12 cellular contexts compared by ENCODE assay signal in the genomic region with DNA sequence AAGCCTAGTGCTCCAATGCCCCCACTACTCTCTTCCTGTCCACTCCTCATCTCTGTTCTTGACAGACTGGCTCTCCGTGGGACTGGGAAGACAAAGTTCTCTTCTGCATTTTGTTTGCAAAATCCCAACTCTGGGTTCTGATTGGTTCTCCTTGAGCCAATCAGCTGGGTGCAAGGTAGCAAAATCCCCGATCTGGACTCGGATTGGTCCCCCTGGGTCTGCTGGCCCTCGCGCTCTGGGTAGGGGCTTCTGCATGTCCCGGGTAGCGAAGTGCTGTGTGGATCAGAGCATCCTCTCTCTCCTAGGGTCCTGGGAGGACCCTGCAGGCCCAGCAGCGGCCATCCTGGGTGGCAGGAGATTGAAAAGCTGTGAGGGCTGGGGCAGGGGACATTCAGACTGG. TPM values are rescaled to one million over a fixed set of nuclear protein-coding genes. Genes with fewer than 3 reads are reported as not detected.
DNase-seq lines count a peak whose midpoint lies in the region; ATAC-seq, FAIRE-seq and TF ChIP-seq lines count a peak whose summit lies in the region.
"Had no signal": no experiment of that assay in that cellular context is flagged by ENCODE, and none has a peak within 500 bp of the region (broad histone marks: within the 10 kb centered on the region; RNA-seq: fewer than 3 reads in every experiment).

No MANE protein-coding gene starts in this region.

- 71% methylated on average over 8 of the region's 8 CpGs; no CpG with 5 or more reads in 1 of the 2 experiments for WGBS in H1 (ENCODE audit: extremely low coverage in 1 of 2, insufficient coverage in 1 of 2, insufficient read length in 1 of 2, insufficient replicate concordance in 2 of 2, low coverage in 1 of 2, low lambda C conversion rate in 2 of 2, missing lambda C conversion rate in 1 of 2), 2 experiments
- WGBS in HepG2 (ENCODE audit: low lambda C conversion rate) = 26% methylated on average over 4 of the region's 8 CpGs

- CTCF ChIA-PET in H1 (lab: Charles Lee; ENCODE audit: partially characterized antibody) (interaction anchor here (0.9 kb wide), 1 partner anchor 311 kb away, joined by 3 read pairs; no protein-coding TSS in a partner anchor), HepG2 (lab: Yijun Ruan, JAX; ENCODE audit: low intra/inter-chr PET ratio, low total read pairs) (no interaction called here)

- no peaks in the 10 kb centered on the region for H3K9me3 ChIP-seq in H1 (ENCODE audit: insufficient read depth in 2 of 2, low read depth in 1 of 2, low read length in 1 of 2)
- no peaks in the 10 kb centered on the region for H3K9me3 ChIP-seq in HepG2 (ENCODE audit: low read length)
- no peaks in the 10 kb centered on the region for H3K9me3 ChIP-seq in stomach smooth muscle (ENCODE audit: control insufficient read depth in 2 of 2, low read length in 2 of 2)
- H3K9me3 ChIP-seq: HAP-1 had no signal

- no peak for TF ChIP-seq RAD21 in H1 (IDR thresholded peaks at IDR 0.05 in 1 of 2, conservative IDR thresholded peaks at IDR 0.05 in 1 of 2; ENCODE audit: low read depth in 2 of 2, low read length in 2 of 2)
- no peak for TF ChIP-seq RAD21 in HepG2 (CRISPR knock-in tag; IDR thresholded peaks at IDR 0.05)

- H3K4me2 ChIP-seq in H1 (ENCODE audit: insufficient read depth in 1 of 2, low read depth in 2 of 2, low read length in 2 of 2) (peak overlapping the region in 1 of 2 experiments; percentile 9; a peak in 1 of 4 replicates), HepG2 (ENCODE audit: low read depth, low read length) (peak overlapping the region; percentile 61)

- no peak overlapping the region for H3K23ac ChIP-seq in H1 (ENCODE audit: insufficient read length)

- no peak overlapping the region for H2BK5ac ChIP-seq in H1 (ENCODE audit: low read depth, low read length)

- no peak overlapping the region for H3K14ac ChIP-seq in H1 (ENCODE audit: insufficient read length)

- H2BK12ac ChIP-seq in H1 (ENCODE audit: low read depth, low read length) = no peak overlapping the region

- H4K91ac ChIP-seq in H1 (replicated peaks; ENCODE audit: insufficient read length, low read length) = no peak overlapping the region

- no peaks in the 10 kb centered on the region for H3K79me1 ChIP-seq in H1 (ENCODE audit: low read depth, low read length)

- DNase-seq in GM13977 (ENCODE audit: low spot score) (peak; percentile 12), H1 (ENCODE audit: low read depth in 1 of 2, low spot score in 2 of 2) (peak in 1 of 2 experiments; percentile 72), HepG2 (ENCODE audit: low spot score) (no peak), GM12892 (ENCODE audit: insufficient read length) (no peak)
- no peak for DNase-seq in stimulated activated naive CD4-positive, alpha-beta T cell treated with Interleukin-2 at 50 U/mL for 16 hours (lab: John Stamatoyannopoulos, UW)
- DNase-seq: activated T-cell treated with anti-CD3 and anti-CD28 coated beads, Interleukin-2, amount 50 U/mL, for 1 hour had no signal

- peaks cover 0 to 3% (median 1%) of the 10 kb centered on the region in 4 experiments; a peak in 4 of 7 replicates for H3K4me1 ChIP-seq in H1 (replicated peaks in 1 of 4; ENCODE audit: control insufficient read depth in 3 of 4, insufficient read depth in 4 of 4, low read length in 3 of 4)
- peaks cover 38% of the 10 kb centered on the region for H3K4me1 ChIP-seq in HepG2 (ENCODE audit: insufficient read depth, low read length)
- peaks cover 10% of the 10 kb centered on the region for H3K4me1 ChIP-seq in stomach smooth muscle (ENCODE audit: control insufficient read depth, insufficient read depth, low read length)

- H2BK120ac ChIP-seq in H1 (replicated peaks; ENCODE audit: low read depth, low read length) = no peak overlapping the region

- H3K9ac ChIP-seq in H1 (replicated peaks in 1 of 4; ENCODE audit: extremely low read depth in 1 of 4, low read depth in 3 of 4, low read length in 3 of 4) = peak overlapping the region in 1 of 4 experiments; percentile 3; a peak in 2 of 7 replicates
- no peak overlapping the region for H3K9ac ChIP-seq in HepG2 (ENCODE audit: insufficient read depth, low read depth, low read length)
- H3K9ac ChIP-seq in stomach smooth muscle (ENCODE audit: low read length in 2 of 2) = no peak overlapping the region

- H2BK15ac ChIP-seq in H1 (ENCODE audit: low read length) = no peak overlapping the region

- H3K36me3 ChIP-seq in H1 (ENCODE audit: control insufficient read depth in 2 of 4, insufficient read depth in 4 of 4, low read length in 3 of 4) = no peaks in the 10 kb centered on the region
- no peaks in the 10 kb centered on the region for H3K36me3 ChIP-seq in HepG2 (replicated peaks in 1 of 2; ENCODE audit: control insufficient read depth in 1 of 2, insufficient read depth in 2 of 2, low read length in 2 of 2)
- no peaks in the 10 kb centered on the region for H3K36me3 ChIP-seq in stomach smooth muscle (ENCODE audit: control insufficient read depth in 2 of 2, insufficient read depth in 2 of 2, low read length in 2 of 2)
- H3K36me3 ChIP-seq: HAP-1 had no signal

- H3K23me2 ChIP-seq in H1 (ENCODE audit: low read depth, low read length) = no peaks in the 10 kb centered on the region

- no peaks in the 10 kb centered on the region for H3K79me2 ChIP-seq in H1 (ENCODE audit: control insufficient read depth in 1 of 2, insufficient read depth in 2 of 2, low read length in 2 of 2)
- H3K79me2 ChIP-seq in HepG2 (ENCODE audit: insufficient read depth, low read length) = no peaks in the 10 kb centered on the region

- H3K27ac ChIP-seq in H1 (ENCODE audit: low read depth, low read length) (no peak overlapping the region), HepG2 (ENCODE audit: extremely low read length, insufficient read depth, low read length) (no peak overlapping the region), stomach smooth muscle (ENCODE audit: low read length) (peak overlapping the region; percentile 73)
- H3K27ac ChIP-seq: VCaP had no signal

- 0 out of 8 replicates have a peak overlapping the region, but pooled peaks of 1 of the 4 experiments have one; percentile 14 for H3K4me3 ChIP-seq in H1 (ENCODE audit: extremely low read depth in 1 of 4, insufficient read depth in 2 of 4, low read depth in 3 of 4, low read length in 4 of 4)
- peak overlapping the region in 1 of 3 experiments; percentile 37; a peak in 1 of 6 replicates for H3K4me3 ChIP-seq in HepG2 (replicated peaks in 1 of 3; ENCODE audit: insufficient read depth in 1 of 3, low read depth in 2 of 3, low read length in 3 of 3)
- no peak overlapping the region for H3K4me3 ChIP-seq in stomach smooth muscle (ENCODE audit: low read length in 2 of 2)
- H3K4me3 ChIP-seq: HAP-1 had no signal

- H4K5ac ChIP-seq in H1 (ENCODE audit: insufficient read length, low read depth, low read length) = no peak overlapping the region

- H4K20me1 ChIP-seq in H1 (replicated peaks in 1 of 2; ENCODE audit: control insufficient read depth in 1 of 2, insufficient read depth in 2 of 2, low read length in 2 of 2) (no peaks in the 10 kb centered on the region), HepG2 (ENCODE audit: insufficient read depth, low read length) (no peaks in the 10 kb centered on the region)

- intact Hi-C loops in HepG2 (cut with micrococcal nuclease; ENCODE audit: unreplicated experiment) = no loop called here

- H2AFZ ChIP-seq in H1 (ENCODE audit: low read length) = no peak overlapping the region
- no peak overlapping the region for H2AFZ ChIP-seq in HepG2 (ENCODE audit: low read length)

- POLR2A ChIA-PET in H1 (lab: Charles Lee; ENCODE audit: partially characterized antibody) (interaction anchor here (0.6 to 1.8 kb wide), 3 partner anchors 9 to 128 kb away, joined by 3 to 5 read pairs (median 4); a partner anchor contains a TSS), HepG2 (lab: Yijun Ruan, JAX) (no interaction called here)

- no peak overlapping the region for H3K18ac ChIP-seq in H1 (ENCODE audit: extremely low read depth, low read length)

- no peak overlapping the region for H2AK5ac ChIP-seq in H1 (ENCODE audit: low read depth, low read length)

- TF ChIP-seq POLR2A in H1 (IDR thresholded peaks at IDR 0.05; ENCODE audit: control extremely low read depth in 1 of 2, low read depth in 2 of 2, low read length in 2 of 2) = no peak
- no peak for TF ChIP-seq POLR2A in HepG2 (IDR thresholded peaks at IDR 0.05; ENCODE audit: insufficient read depth in 1 of 2, low read depth in 2 of 2, low read length in 2 of 2)
- no peak for TF ChIP-seq POLR2A in GM12892 (IDR thresholded peaks at IDR 0.05; ENCODE audit: low read depth, low read length)

- TF ChIP-seq EP300 in H1 (IDR thresholded peaks at IDR 0.05; ENCODE audit: borderline replicate concordance in 1 of 2, low read depth in 2 of 2, low read length in 2 of 2) (no peak), HepG2 (IDR thresholded peaks at IDR 0.05; ENCODE audit: low read depth in 2 of 2, low read length in 2 of 2) (no peak), HepG2 (CRISPR knock-in tag; IDR thresholded peaks at IDR 0.05; ENCODE audit: borderline replicate concordance) (no peak)

- H4K8ac ChIP-seq in H1 (ENCODE audit: extremely low read depth, insufficient read depth, low read length) = no peak overlapping the region

- no peak overlapping the region for H2BK20ac ChIP-seq in H1 (ENCODE audit: low read length)

- no TSS peak for BruUV-seq in HepG2 (replicated peaks; lab: Mats Ljungman, UMichigan)

- H3K27me3 ChIP-seq in H1 (replicated peaks in 1 of 4; ENCODE audit: control insufficient read depth in 3 of 4, extremely low read depth in 1 of 4, insufficient read depth in 3 of 4, low read length in 3 of 4) (no peaks in the 10 kb centered on the region), HepG2 (ENCODE audit: control insufficient read depth in 1 of 2, insufficient read depth in 2 of 2, low read length in 2 of 2) (no peaks in the 10 kb centered on the region), stomach smooth muscle (ENCODE audit: control insufficient read depth in 1 of 2, insufficient read depth in 2 of 2, low read length in 2 of 2) (no peaks in the 10 kb centered on the region)

- H3K4ac ChIP-seq in H1 (replicated peaks; ENCODE audit: insufficient read length, low read depth, low read length) = no peak overlapping the region

- TF ChIP-seq CTCF in GM13977 (IDR thresholded peaks at IDR 0.05; ENCODE audit: extremely low read depth, insufficient read depth, missing control alignments) (no peak), H1 (IDR thresholded peaks at IDR 0.05; ENCODE audit: control extremely low read depth in 1 of 3, insufficient read depth in 1 of 3, low read depth in 1 of 3, low read length in 3 of 3) (no peak), HepG2 (CRISPR knock-in tag; IDR thresholded peaks at IDR 0.05) (no peak)

- FAIRE-seq in H1 (lab: Jason Lieb, UNC) = peak; percentile 63
- FAIRE-seq in HepG2 (lab: Jason Lieb, UNC) = no peak
- FAIRE-seq in GM12892 (lab: Jason Lieb, UNC) = no peak
- FAIRE-seq: urothelium cell line had no signal

- ATAC-seq in HepG2 (peak; percentile 68), HG03460 (IDR thresholded peaks at IDR 0.05; ENCODE audit: unreplicated experiment) (no peak), HG02798 (IDR thresholded peaks at IDR 0.05; ENCODE audit: poor library complexity, unreplicated experiment) (no peak)

- no peak overlapping the region for H3K56ac ChIP-seq in H1 (replicated peaks; ENCODE audit: insufficient read length, low read depth, low read length)

- in situ Hi-C loops in GM13977 (cut with MboI; ENCODE audit: low pct_unique_long_range_greater_than_20kb, low sequenced_read_pairs, unreplicated experiment) (no loop called here), HepG2 (cut with HindIII; ENCODE audit: extremely low pct_ligation_motif_present, low pct_unique_long_range_greater_than_20kb) (no loop called here)

RNA-seq across cellular contexts. Expression of a gene that starts 22.3 kb away (rescaled TPM):
- total RNA-seq in H1 (2021; fragmentation: NEBNext Ultra II Directional; extraction: Animal tissue kit (Norgen Biotek cat#: 25700)) = 13.8 and 13.9 TPM in 2 replicates
- 7.2 and 13.1 TPM in 2 replicates for polyA plus RNA-seq in H1 (2011; rRNA removed)
- polyA plus RNA-seq in H1 (2011; cell fraction: cytosol; rRNA removed) = 9.2 TPM
- 11.9 TPM for polyA plus RNA-seq in H1 (2011; cell fraction: nucleus; rRNA removed)
- 6.9 to 12.0 TPM (median 8.7 TPM) in 4 replicates for polyA plus RNA-seq in H1 (2012, experiment 1 of 2)
- polyA plus RNA-seq in H1 (2012, experiment 2 of 2) = 7.6 TPM
- 10.5 TPM for polyA plus RNA-seq in H1 (2013, experiment 1 of 2)
- polyA plus RNA-seq in H1 (2013, experiment 2 of 2) = 11.0 TPM
- 3.9 and 7.0 TPM in 2 replicates for polyA minus RNA-seq in H1 (2011; rRNA and poly(A)+ RNA removed)
- polyA minus RNA-seq in H1 (2011; cell fraction: cytosol; rRNA and poly(A)+ RNA removed) = 9.8 TPM
- 9.6 TPM for polyA minus RNA-seq in H1 (2011; cell fraction: nucleus; rRNA and poly(A)+ RNA removed)
- total RNA-seq in HepG2 (2016; rRNA removed; fragmentation: Illumina TruSeq; extraction: Trizol) = 0.09 TPM in 1 of 2 replicates, not detected in the other
- not detected in 2 replicates for total RNA-seq in HepG2 (2016; cell fraction: cytosol; rRNA removed; fragmentation: Illumina TruSeq; extraction: Trizol; ENCODE audit: low read depth)
- total RNA-seq in HepG2 (2016; cell fraction: insoluble cytoplasmic fraction; rRNA removed; fragmentation: Illumina TruSeq; extraction: Trizol) = not detected in 2 replicates
- total RNA-seq in HepG2 (2016; cell fraction: membrane; rRNA removed; fragmentation: Illumina TruSeq; extraction: Trizol) = not detected in 2 replicates
- total RNA-seq in HepG2 (2016; cell fraction: nucleus; rRNA removed; fragmentation: Illumina TruSeq; extraction: Trizol) = not detected in 2 replicates
- polyA plus RNA-seq in HepG2 (2011; rRNA removed) = 1.1 and 2.7 TPM in 2 replicates
- polyA plus RNA-seq in HepG2 (2011; cell fraction: cytosol; rRNA removed) = 2.5 and 4.5 TPM in 2 replicates
- polyA plus RNA-seq in HepG2 (2011; cell fraction: nucleus; rRNA removed) = 3.2 and 3.6 TPM in 2 replicates
- 0.74 and 1.8 TPM in 2 replicates for polyA plus RNA-seq in HepG2 (2012)
- not detected in 2 replicates for polyA plus RNA-seq in HepG2 (2016; cell fraction: cytosol; fragmentation: Illumina TruSeq; extraction: Trizol; ENCODE audit: low read depth)
- polyA plus RNA-seq in HepG2 (2016; cell fraction: insoluble cytoplasmic fraction; fragmentation: Illumina TruSeq; extraction: Trizol; ENCODE audit: low read depth) = 0.15 TPM in 1 of 2 replicates, not detected in the other
- polyA plus RNA-seq in HepG2 (2016; cell fraction: membrane; fragmentation: Illumina TruSeq; extraction: Trizol; ENCODE audit: low read depth) = 0.09 TPM in 1 of 2 replicates, not detected in the other
- not detected in 2 replicates for polyA plus RNA-seq in HepG2 (2016; cell fraction: nucleus; fragmentation: Illumina TruSeq; extraction: Trizol; ENCODE audit: insufficient read depth, low read depth)
- polyA minus RNA-seq in HepG2 (2011; rRNA and poly(A)+ RNA removed; ENCODE audit: low replicate concordance) = 7.6 and 7.8 TPM in 2 replicates
- polyA minus RNA-seq in HepG2 (2011; cell fraction: cytosol; rRNA and poly(A)+ RNA removed) = 1.5 and 2.5 TPM in 2 replicates
- polyA minus RNA-seq in HepG2 (2011; cell fraction: nucleus; rRNA and poly(A)+ RNA removed) = 2.1 and 2.9 TPM in 2 replicates
- polyA plus RNA-seq in GM12892 (2012; ENCODE audit: missing spikeins) = 4.0 TPM

Comparison
In these comparisons a context has a peak if more than half of its experiments do, and no peak if none do; other contexts are left out.
1. RNA of a gene that starts 22.3 kb away (total RNA-seq): 13.8 to 13.9 TPM in H1; 0.09 TPM in HepG2; every median in the first group is over 10 times any median in the second.